ENCODE assay signal across 8 cellular contexts in the genomic region with DNA sequence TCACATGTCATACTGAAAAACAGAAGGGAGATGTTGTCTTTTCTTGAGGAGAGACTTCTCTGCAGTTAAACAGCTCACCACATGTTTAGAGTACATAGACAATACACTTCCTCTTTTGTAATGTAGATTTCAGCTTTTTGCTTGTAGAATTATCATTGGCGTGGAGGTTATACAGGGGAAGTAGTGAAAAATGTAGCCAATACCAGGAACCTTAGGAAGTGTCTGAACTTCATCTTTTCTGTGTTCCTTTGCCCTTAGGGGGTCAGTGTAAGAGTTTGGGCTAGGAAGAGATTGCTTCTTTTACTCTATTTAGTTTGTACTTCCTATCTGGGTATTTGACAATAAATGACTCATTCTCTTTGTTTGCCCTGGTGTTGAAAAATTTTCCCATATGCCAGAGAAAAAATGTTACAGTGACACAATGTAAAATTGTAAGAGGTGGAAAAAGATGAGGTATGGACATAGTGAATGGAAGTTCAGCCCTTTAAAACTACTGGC. TPM values are rescaled to one million over a fixed set of nuclear protein-coding genes. Genes with fewer than 3 reads are reported as not detected.
DNase-seq lines count a peak whose midpoint lies in the region; ATAC-seq and TF ChIP-seq lines count a peak whose summit lies in the region.

No MANE protein-coding gene starts in this region.

- no peaks in the 10 kb centered on the region for H3K9me3 Mint-ChIP-seq in glutamatergic neuron (ENCODE audit: unreplicated experiment)

- H3K9me3 ChIP-seq in breast epithelium, result no peaks in the 10 kb centered on the region

- peak; percentile 44 for DNase-seq in AG20443 (ENCODE audit: low spot score)
- DNase-seq in Kasumi-1 (lab: John Stamatoyannopoulos, UW), result peak; percentile 69 to 80
- peak; percentile 74 for DNase-seq in fibroblast of mammary gland (ENCODE audit: low read depth)
- no peak for DNase-seq in glutamatergic neuron
- no peak for DNase-seq in HuH-7.5 (ENCODE audit: low spot score)
- no peak for DNase-seq in breast epithelium (ENCODE audit: low spot score in 2 of 2)
- no peak for DNase-seq in GDM1 (lab: John Stamatoyannopoulos, UW)

- H3K4me1 Mint-ChIP-seq in glutamatergic neuron (ENCODE audit: low read depth, unreplicated experiment), result no peaks in the 10 kb centered on the region

- TF ChIP-seq POLR2A in breast epithelium (IDR thresholded peaks at IDR 0.05), result no peak

- H3K27ac ChIP-seq in breast epithelium, result peak overlapping the region in 1 of 2 donors; percentile 13

- no peaks in the 10 kb centered on the region for H3K4me1 ChIP-seq in breast epithelium

- peak; percentile 92 for ATAC-seq in GM21529 (IDR thresholded peaks at IDR 0.05; ENCODE audit: unreplicated experiment)

- H3K36me3 Mint-ChIP-seq in glutamatergic neuron (ENCODE audit: unreplicated experiment), result no peaks in the 10 kb centered on the region

- H3K27me3 ChIP-seq in breast epithelium, result no peaks in the 10 kb centered on the region

- no peak overlapping the region for H3K4me3 ChIP-seq in fibroblast of mammary gland (ENCODE audit: control insufficient read depth, low read depth, low read length)
- H3K4me3 ChIP-seq in breast epithelium, result no peak overlapping the region

- intact Hi-C loops in breast epithelium (cut with DNase I; ENCODE audit: low total_unique reads), result no loop called here

- H3K27ac Mint-ChIP-seq in glutamatergic neuron (ENCODE audit: unreplicated experiment), result no peak overlapping the region

- H3K4me3 Mint-ChIP-seq in glutamatergic neuron (ENCODE audit: unreplicated experiment), result no peak overlapping the region

- no peak for TF ChIP-seq CTCF in fibroblast of mammary gland (conservative IDR thresholded peaks at IDR 0.05; ENCODE audit: control insufficient read depth, insufficient read depth, low read depth, low read length)
- no peak for TF ChIP-seq CTCF in glutamatergic neuron (IDR thresholded peaks at IDR 0.05; ENCODE audit: partially characterized antibody, unreplicated experiment)
- no peak for TF ChIP-seq CTCF in breast epithelium (IDR thresholded peaks at IDR 0.05)

- no peaks in the 10 kb centered on the region for H3K27me3 Mint-ChIP-seq in glutamatergic neuron (ENCODE audit: unreplicated experiment)

- no peaks in the 10 kb centered on the region for H3K36me3 ChIP-seq in breast epithelium

RNA-seq across cellular contexts. Expression of a gene that starts 21.0 kb away (rescaled TPM):
- total RNA-seq in glutamatergic neuron (ENCODE audit: unreplicated experiment) (0.93 TPM), breast epithelium (10 to 100 TPM in 2 of 3 donors, 1 to 10 TPM in 1; 7.3 to 70.1 (median 18.4) TPM)

RNA-seq across cellular contexts. Expression of a gene that starts 35.6 kb away (rescaled TPM):
- total RNA-seq in glutamatergic neuron (ENCODE audit: unreplicated experiment) (not detected), breast epithelium (1 to 10 TPM; 1.3 to 4.6 (median 3.2) TPM)

RNA-seq across cellular contexts. Expression of a gene that starts 36.0 kb away (rescaled TPM):
- total RNA-seq in glutamatergic neuron (ENCODE audit: unreplicated experiment) (not detected), breast epithelium (10 to 100 TPM in 1 of 3 donors, 1 to 10 TPM in 1, under 1 TPM in 1; 0.80 to 19.3 (median 3.5) TPM)

Comparison
In these comparisons a context has a peak if more than half of its experiments do, and no peak if none do; other contexts are left out.
1. DNase-seq: peak in AG20443 (single experiment), Kasumi-1 (2 of 2) and fibroblast of mammary gland (single experiment); none in glutamatergic neuron (single experiment), HuH-7.5 (single experiment), breast epithelium (0 of 2) and GDM1 (single experiment).